ENCODE assay signal across 8 cellular contexts in the genomic region with DNA sequence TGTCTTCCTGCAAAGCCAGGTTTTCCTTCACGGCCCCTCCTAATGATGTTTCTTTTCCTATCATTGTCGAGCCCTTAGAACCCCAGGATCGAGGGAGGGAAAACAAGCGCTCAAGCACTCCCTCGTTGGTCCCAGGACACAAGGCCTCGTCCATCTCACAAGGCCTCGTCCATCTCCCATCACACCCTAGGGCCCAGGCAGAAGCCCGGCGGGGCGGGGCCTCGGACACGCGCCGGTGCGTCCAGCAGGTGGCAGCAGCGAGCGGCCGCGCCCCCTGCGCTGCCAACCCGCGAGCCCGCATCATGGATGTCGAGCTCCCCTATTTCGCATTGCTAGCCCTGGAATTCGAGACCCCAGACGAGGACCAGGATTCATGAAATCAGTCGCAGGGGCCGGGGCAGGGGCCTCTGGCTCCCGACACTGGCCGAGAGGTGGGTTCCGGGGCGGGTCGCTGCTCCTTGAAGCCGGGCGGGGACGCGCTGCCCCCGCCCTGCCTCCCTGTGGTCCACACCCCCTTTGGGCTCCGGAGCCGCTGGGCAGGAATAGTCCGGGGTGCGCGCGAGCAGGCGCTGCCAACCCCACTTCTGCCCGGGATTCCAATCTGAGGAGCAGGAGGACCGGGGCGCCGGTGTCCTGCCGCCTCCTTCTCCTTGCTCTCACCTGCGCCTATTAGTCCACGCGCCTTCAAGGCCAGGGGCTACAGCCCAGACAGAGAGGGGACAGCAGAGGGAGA.
A peak's percentile ranks its signal among the peaks of the same experiment; 100 is the strongest.
DNase-seq lines count a peak whose midpoint lies in the region; ATAC-seq lines count a peak whose summit lies in the region.

Gene ABLIM3 (plus strand): TSS at position 270 of the 733 bp plus-strand sequence. CDS start 603 bp downstream, outside the sequence.

- no peaks in the 10 kb centered on the region for H3K9me3 ChIP-seq in effector memory CD4-positive, alpha-beta T cell (ENCODE audit: control insufficient read depth, low read length)

- peak; percentile 69 for DNase-seq in NCI-H82 (lab: John Stamatoyannopoulos, UW)
- no peak for DNase-seq in NCI-H82 treated with DMSO at 0.1 percent for 48 hours (lab: John Stamatoyannopoulos, UW; ENCODE audit: unreplicated experiment)
- DNase-seq in NCI-H446 (lab: John Stamatoyannopoulos, UW): peak; percentile 26 to 69
- peak; percentile 6 to 45 for DNase-seq in activated CD8-positive, alpha-beta memory T cell treated with anti-CD3 and anti-CD28 coated beads for 4 hours (ENCODE audit: low read depth in 2 of 2)
- peak; percentile 36 to 54 (median 47) for DNase-seq in effector memory CD4-positive, alpha-beta T cell
- DNase-seq in medulla oblongata (ENCODE audit: extremely low spot score): peak; percentile 74
- DNase-seq in stimulated activated CD4-positive, alpha-beta T cell treated with anti-CD3 and anti-CD28 coated beads, TNF-alpha, amount 100 ng/mL, for 4 hours (ENCODE audit: low read depth in 3 of 3): peak; percentile 40 to 52 (median 42)

- ATAC-seq in HG02943 (IDR thresholded peaks at IDR 0.05; ENCODE audit: low read depth, unreplicated experiment): peak; percentile 92

- H3K36me3 ChIP-seq in effector memory CD4-positive, alpha-beta T cell (ENCODE audit: control insufficient read depth, insufficient read depth, low read length): no peaks in the 10 kb centered on the region

- H3K27me3 ChIP-seq in effector memory CD4-positive, alpha-beta T cell (replicated peaks; ENCODE audit: control insufficient read depth, insufficient read depth, low read length, poor library complexity, severe bottlenecking): peaks cover 8% of the 10 kb centered on the region

- peaks cover 5% of the 10 kb centered on the region for H3K4me1 ChIP-seq in effector memory CD4-positive, alpha-beta T cell (ENCODE audit: control insufficient read depth, insufficient read depth, low read length, poor library complexity, severe bottlenecking)

- H3K4me3 ChIP-seq in effector memory CD4-positive, alpha-beta T cell (ENCODE audit: insufficient read depth, low read depth, low read length, poor library complexity, severe bottlenecking): peak within 1 kb of the TSS; percentile 66

- no peak within 1 kb of the TSS for H3K27ac ChIP-seq in effector memory CD4-positive, alpha-beta T cell (ENCODE audit: insufficient read depth, low read length, poor library complexity, severe bottlenecking)
